Comparison of ENCODE assay signal across 1 cellular context in genomic region chr12:53939141-53940108, GRCh38.
TF ChIP-seq lines count a peak whose summit lies in the region.

No MANE protein-coding gene starts in this region.

TF ChIP-seq in H1, 55 proteins besides CTCF, POLR2A, EP300 and RAD21:
- TF ChIP-seq EZH2 (IDR thresholded peaks at IDR 0.05; ENCODE audit: low read depth, low read length, severe bottlenecking) (peak; percentile 93), TCF12 (IDR thresholded peaks at IDR 0.05; ENCODE audit: low read depth, low read length) (0 out of 2 replicates have a peak, but pooled peaks have one; percentile 38), RNF2 (IDR thresholded peaks at IDR 0.05; ENCODE audit: borderline replicate concordance, low read depth, low read length, missing control alignments, poor library complexity, severe bottlenecking) (peak; percentile 61), CEBPB (IDR thresholded peaks at IDR 0.05; ENCODE audit: low read depth, low read length) (peak; percentile 92), SUZ12 (IDR thresholded peaks at IDR 0.05; ENCODE audit: low read length) (peak; percentile 95), TAF1 (IDR thresholded peaks at IDR 0.05; ENCODE audit: low read depth, low read length) (no peak), KDM4A (IDR thresholded peaks at IDR 0.05; ENCODE audit: low read depth, low read length, severe bottlenecking) (peak; percentile 24), ATF2 (IDR thresholded peaks at IDR 0.05; ENCODE audit: low read length) (no peak)
